In genomic region chr2:24994325-24994724, GRCh38 we compare ENCODE assay signal across 3 cellular contexts.
TF ChIP-seq lines count a peak whose summit lies in the region.

No MANE protein-coding gene starts in this region.

TF ChIP-seq in GM23338, 12 proteins besides CTCF, POLR2A, EP300 and RAD21:
- no peak for TF ChIP-seq ZNF331 (CRISPR knock-in tag; IDR thresholded peaks at IDR 0.05; ENCODE audit: low read depth)
- TF ChIP-seq STAT1 (IDR thresholded peaks at IDR 0.05; ENCODE audit: unreplicated experiment), result no peak
- TF ChIP-seq NANOG (IDR thresholded peaks at IDR 0.05; ENCODE audit: borderline replicate concordance), result no peak
- TF ChIP-seq POLR2AphosphoS5 (IDR thresholded peaks at IDR 0.05; ENCODE audit: low read depth), result no peak
- no peak for TF ChIP-seq ZNF114 (CRISPR knock-in tag; IDR thresholded peaks at IDR 0.05)
- no peak for TF ChIP-seq CREB1 (CRISPR knock-in tag; IDR thresholded peaks at IDR 0.05; ENCODE audit: low read depth)
- TF ChIP-seq ETS1 (IDR thresholded peaks at IDR 0.05), result no peak
- TF ChIP-seq REST (IDR thresholded peaks at IDR 0.05; ENCODE audit: unreplicated experiment), result no peak

TF ChIP-seq in K562, 482 proteins besides CTCF, POLR2A, EP300 and RAD21:
- TF ChIP-seq ZBTB8A (IDR thresholded peaks at IDR 0.05; ENCODE audit: partially characterized antibody) (no peak), ZKSCAN1 (IDR thresholded peaks at IDR 0.05; ENCODE audit: low read depth, low read length) (no peak), FOXA1 (IDR thresholded peaks at IDR 0.05; ENCODE audit: borderline replicate concordance) (no peak), SMAD3 (CRISPR knock-in tag; conservative IDR thresholded peaks at IDR 0.05) (no peak), MITF (IDR thresholded peaks at IDR 0.05) (no peak), NFATC3 (IDR thresholded peaks at IDR 0.05) (no peak), COPS2 (conservative IDR thresholded peaks at IDR 0.05) (no peak), MED1 (CRISPR knock-in tag; IDR thresholded peaks at IDR 0.05; ENCODE audit: borderline replicate concordance) (no peak), HMBOX1 (IDR thresholded peaks at IDR 0.05) (no peak), POLR2AphosphoS5 (IDR thresholded peaks at IDR 0.05; ENCODE audit: control insufficient read depth, insufficient read depth, low read depth, low read length) (no peak), TCF15 (CRISPR knock-in tag; IDR thresholded peaks at IDR 0.05) (no peak), ZNF121 (CRISPR knock-in tag; conservative IDR thresholded peaks at IDR 0.05) (no peak)

TF ChIP-seq in HepG2, 621 proteins besides CTCF, POLR2A, EP300 and RAD21:
- no peak for TF ChIP-seq POGK (CRISPR knock-in tag; conservative IDR thresholded peaks at IDR 0.05)
- no peak for TF ChIP-seq ATF3 (CRISPR knock-in tag; IDR thresholded peaks at IDR 0.05)
- TF ChIP-seq PAXIP1 (CRISPR knock-in tag; conservative IDR thresholded peaks at IDR 0.05), result peak; percentile 32; the same call in 1 of the 2 replicates
- TF ChIP-seq SMYD3 (CRISPR knock-in tag; IDR thresholded peaks at IDR 0.05), result no peak
- TF ChIP-seq ZBTB33 (CRISPR knock-in tag; IDR thresholded peaks at IDR 0.05), result no peak
- TF ChIP-seq HOXA3 (CRISPR knock-in tag; IDR thresholded peaks at IDR 0.05), result no peak
- no peak for TF ChIP-seq ZFP37 (CRISPR knock-in tag; IDR thresholded peaks at IDR 0.05; ENCODE audit: borderline replicate concordance)
- TF ChIP-seq ZNF674 (CRISPR knock-in tag; IDR thresholded peaks at IDR 0.05; ENCODE audit: low read depth), result no peak
